ENCODE assay signal across 9 cellular contexts in genomic region chr7:155456772-155457543, GRCh38. TPM values are rescaled to one million over a fixed set of nuclear protein-coding genes. Genes with fewer than 3 reads are reported as not detected.
DNase-seq lines count a peak whose midpoint lies in the region; ATAC-seq, FAIRE-seq and TF ChIP-seq lines count a peak whose summit lies in the region.
"Had no signal": no experiment of that assay in that cellular context is flagged by ENCODE, and none has a peak within 500 bp of the region (broad histone marks: within the 10 kb centered on the region; RNA-seq: fewer than 3 reads in every experiment).

No MANE protein-coding gene starts in this region.

- peak; percentile 85 to 91 for DNase-seq in A549 (ENCODE audit: low read depth in 1 of 2, low spot score in 1 of 2)
- DNase-seq in NOMO-1 treated with dmso at 0.1 percent for 144 hours (lab: John Stamatoyannopoulos, UW; ENCODE audit: unreplicated experiment), result peak; percentile 38
- peak; percentile 71 for DNase-seq in colonic mucosa
- DNase-seq in left lung, result peak; percentile 61 to 84
- peak; percentile 13 for DNase-seq in stimulated activated CD4-positive, alpha-beta T cell treated with anti-CD3 and anti-CD28 coated beads, Interleukin-4, amount 100 ng/mL, for 24 hours

- FAIRE-seq in A549 (lab: Jason Lieb, UNC), result no peak

- no peak overlapping the region for H3K9ac ChIP-seq in colonic mucosa (ENCODE audit: low read depth in 2 of 2, low read length in 2 of 2)

- peak overlapping the region; percentile 95 for H3K4me2 ChIP-seq in A549

- POLR2A ChIA-PET in A549 (lab: Yijun Ruan, JAX), result no interaction called here

- H3K36me3 ChIP-seq in colonic mucosa, result no peaks in the 10 kb centered on the region
- H3K36me3 ChIP-seq in left lung, result no peaks in the 10 kb centered on the region

- H3K27ac ChIP-seq in A549, result peak overlapping the region; percentile 76 to 85
- H3K27ac ChIP-seq in colonic mucosa, result no peak overlapping the region
- no peak overlapping the region for H3K27ac ChIP-seq in left lung
- H3K27ac ChIP-seq: epithelial cell of prostate had no signal

- TF ChIP-seq RAD21 in A549 (conservative IDR thresholded peaks at IDR 0.05 in 1 of 2, IDR thresholded peaks at IDR 0.05 in 1 of 2), result no peak

- H3K27me3 ChIP-seq in colonic mucosa, result peaks cover 92% of the 10 kb centered on the region
- peaks cover 95 to 97% of the 10 kb centered on the region in 2 donors for H3K27me3 ChIP-seq in left lung

- CTCF ChIA-PET in A549 (lab: Yijun Ruan, JAX), result interaction anchor here (1.1 to 2.2 kb wide), 2 partner anchors 112 to 142 kb away, joined by 3 to 8 read pairs; no protein-coding TSS in a partner anchor

- no peak for TF ChIP-seq EP300 in A549 (IDR thresholded peaks at IDR 0.05)

- ATAC-seq in A549 (peak; percentile 79 to 85), left lung (peak; percentile 86), HG03097 (IDR thresholded peaks at IDR 0.05; ENCODE audit: low FRiP score, unreplicated experiment) (no peak), GM21367 (IDR thresholded peaks at IDR 0.05; ENCODE audit: unreplicated experiment) (no peak)

- TF ChIP-seq CTCF in A549 (IDR thresholded peaks at IDR 0.05), result no peak
- no peak for TF ChIP-seq CTCF in colonic mucosa (IDR thresholded peaks at IDR 0.05)
- TF ChIP-seq CTCF in left lung (IDR thresholded peaks at IDR 0.05), result no peak

- 3% methylated on average over 54 of the region's 67 CpGs for WGBS in A549 (ENCODE audit: missing lambda C conversion rate)

- H3K9me3 ChIP-seq in A549 (no peaks in the 10 kb centered on the region), colonic mucosa (no peaks in the 10 kb centered on the region), left lung (no peaks in the 10 kb centered on the region)

- intact Hi-C loops in colonic mucosa (cut with DNase I) (no loop called here), left lung (cut with DNase I) (no loop called here)

- peak overlapping the region; percentile 75 for H3K4me3 ChIP-seq in A549
- H3K4me3 ChIP-seq in GM08714 (ENCODE audit: low read length), result peak overlapping the region; percentile 39
- peak overlapping the region; percentile 43 for H3K4me3 ChIP-seq in colonic mucosa
- peak overlapping the region; percentile 27 to 43 for H3K4me3 ChIP-seq in left lung

- no peak for TF ChIP-seq POLR2A in A549 (IDR thresholded peaks at IDR 0.05; ENCODE audit: low read length)

- H3K4me1 ChIP-seq in A549 (peaks cover 19% of the 10 kb centered on the region; the same call in 2 of the 3 replicates), colonic mucosa (peaks cover 3% of the 10 kb centered on the region), left lung (peaks cover 10 to 31% of the 10 kb centered on the region in 2 donors)

TF ChIP-seq in A549, 52 proteins besides CTCF, POLR2A, EP300 and RAD21:
- TF ChIP-seq, protein P1, sequence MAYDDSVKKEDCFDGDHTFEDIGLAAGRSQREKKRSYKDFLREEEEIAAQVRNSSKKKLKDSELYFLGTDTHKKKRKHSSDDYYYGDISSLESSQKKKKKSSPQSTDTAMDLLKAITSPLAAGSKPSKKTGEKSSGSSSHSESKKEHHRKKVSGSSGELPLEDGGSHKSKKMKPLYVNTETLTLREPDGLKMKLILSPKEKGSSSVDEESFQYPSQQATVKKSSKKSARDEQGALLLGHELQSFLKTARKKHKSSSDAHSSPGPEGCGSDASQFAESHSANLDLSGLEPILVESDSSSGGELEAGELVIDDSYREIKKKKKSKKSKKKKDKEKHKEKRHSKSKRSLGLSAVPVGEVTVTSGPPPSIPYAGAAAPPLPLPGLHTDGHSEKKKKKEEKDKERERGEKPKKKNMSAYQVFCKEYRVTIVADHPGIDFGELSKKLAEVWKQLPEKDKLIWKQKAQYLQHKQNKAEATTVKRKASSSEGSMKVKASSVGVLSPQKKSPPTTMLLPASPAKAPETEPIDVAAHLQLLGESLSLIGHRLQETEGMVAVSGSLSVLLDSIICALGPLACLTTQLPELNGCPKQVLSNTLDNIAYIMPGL (CRISPR knock-in tag; IDR thresholded peaks at IDR 0.05; ENCODE audit: borderline replicate concordance), result no peak
- TF ChIP-seq, protein P2, sequence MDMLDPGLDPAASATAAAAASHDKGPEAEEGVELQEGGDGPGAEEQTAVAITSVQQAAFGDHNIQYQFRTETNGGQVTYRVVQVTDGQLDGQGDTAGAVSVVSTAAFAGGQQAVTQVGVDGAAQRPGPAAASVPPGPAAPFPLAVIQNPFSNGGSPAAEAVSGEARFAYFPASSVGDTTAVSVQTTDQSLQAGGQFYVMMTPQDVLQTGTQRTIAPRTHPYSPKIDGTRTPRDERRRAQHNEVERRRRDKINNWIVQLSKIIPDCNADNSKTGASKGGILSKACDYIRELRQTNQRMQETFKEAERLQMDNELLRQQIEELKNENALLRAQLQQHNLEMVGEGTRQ (IDR thresholded peaks at IDR 0.05), result peak; percentile 97
- no peak for TF ChIP-seq HEYL (CRISPR knock-in tag; IDR thresholded peaks at IDR 0.05)
- TF ChIP-seq ZSCAN20 (CRISPR knock-in tag; IDR thresholded peaks at IDR 0.05), result no peak
- peak; percentile 64; the same call in 1 of the 2 replicates for TF ChIP-seq RNF2 (IDR thresholded peaks at IDR 0.05; ENCODE audit: borderline replicate concordance, low read depth)
- no peak for TF ChIP-seq POLR2AphosphoS2 (conservative IDR thresholded peaks at IDR 0.05; ENCODE audit: low read length)
- TF ChIP-seq RCOR1 (IDR thresholded peaks at IDR 0.05; ENCODE audit: low read depth, low read length), result no peak
- TF ChIP-seq KDM1A (IDR thresholded peaks at IDR 0.05; ENCODE audit: low read depth), result no peak
- TF ChIP-seq E2F6 (IDR thresholded peaks at IDR 0.05; ENCODE audit: borderline replicate concordance, low read depth), result peak; percentile 97
- no peak for TF ChIP-seq MAZ (IDR thresholded peaks at IDR 0.05; ENCODE audit: borderline replicate concordance, low read depth, low read length)
- no peak for TF ChIP-seq PHF8 (IDR thresholded peaks at IDR 0.05; ENCODE audit: borderline replicate concordance, low read depth)
- no peak for TF ChIP-seq HOXB13 (CRISPR knock-in tag; IDR thresholded peaks at IDR 0.05; ENCODE audit: low read depth)
- TF ChIP-seq FOXS1 (CRISPR knock-in tag; IDR thresholded peaks at IDR 0.05), result no peak
- TF ChIP-seq MAX (IDR thresholded peaks at IDR 0.05), result peak; percentile 99
- TF ChIP-seq FOSL2 (IDR thresholded peaks at IDR 0.05), result no peak
- peak; percentile 47 for TF ChIP-seq FOSL2 (CRISPR knock-in tag; IDR thresholded peaks at IDR 0.05)
- no peak for TF ChIP-seq BHLHE40 (IDR thresholded peaks at IDR 0.05; ENCODE audit: low read depth, low read length)
- 0 out of 2 replicates have a peak, but pooled peaks have one; percentile 23 for TF ChIP-seq RFX5 (IDR thresholded peaks at IDR 0.05)
- TF ChIP-seq NPAS2 (CRISPR knock-in tag; IDR thresholded peaks at IDR 0.05; ENCODE audit: borderline replicate concordance), result peak; percentile 55; the same call in 1 of the 2 replicates
- TF ChIP-seq TP53 (CRISPR knock-in tag; IDR thresholded peaks at IDR 0.05), result 0 out of 2 replicates have a peak, but pooled peaks have one; percentile 34
- 0 out of 2 replicates have a peak, but pooled peaks have one; percentile 45 for TF ChIP-seq TFCP2L1 (CRISPR knock-in tag; IDR thresholded peaks at IDR 0.05)
- TF ChIP-seq HOXA7 (CRISPR knock-in tag; IDR thresholded peaks at IDR 0.05), result no peak
- TF ChIP-seq ZC3H11A (IDR thresholded peaks at IDR 0.05), result no peak
TF ChIP-seq in A549: peak in this region for 9.

RNA-seq across cellular contexts. Expression of gene EN2, which starts 1.0 kb away (rescaled TPM):
- polyA plus RNA-seq in A549 (2011; rRNA removed) (0.33 and 0.53 TPM in 2 replicates), A549 (2017; fragmentation: RNase III; extraction: RNeasy Plus Mini Kit Qiagen cat#74134 plus additional on column Dnase treatment) (0.51 to 0.62 TPM (median 0.54 TPM) in 3 replicates)
- polyA plus RNA-seq in A549 (2012; cell fraction: cytosol; rRNA removed), result 0.61 and 0.76 TPM in 2 replicates
- 0.44 and 0.52 TPM in 2 replicates for polyA plus RNA-seq in A549 (2012; cell fraction: nucleus; rRNA removed)
- 0.21 and 0.63 TPM in 2 replicates for polyA minus RNA-seq in A549 (2011; rRNA and poly(A)+ RNA removed)
- total RNA-seq in colonic mucosa (not detected), left lung (not detected)

Comparison
In these comparisons a context has a peak if more than half of its experiments do, and no peak if none do; other contexts are left out.
1. ATAC-seq: peak in A549 (2 of 2) and left lung (single experiment); none in HG03097 (single experiment) and GM21367 (single experiment).
2. DNase-seq: peak in every context shown above with its lines; median percentile 88 in A549; 72 in left lung; 71 in colonic mucosa; 38 in NOMO-1 treated with dmso at 0.1 percent for 144 hours; 13 in stimulated activated CD4-positive, alpha-beta T cell treated with anti-CD3 and anti-CD28 coated beads, Interleukin-4, amount 100 ng/mL, for 24 hours.
3. H3K27ac ChIP-seq: peak in A549 (2 of 2); none in colonic mucosa (single experiment) and left lung (0 of 2).
4. Peak in every context shown above with its lines, with median percentiles within 50 percentile points of each other: H3K4me3 ChIP-seq.